Comparison of ENCODE assay signal across 8 cellular contexts in genomic region chr12:95380334-95380733, GRCh38.
DNase-seq lines count a peak whose midpoint lies in the region; ATAC-seq, FAIRE-seq and TF ChIP-seq lines count a peak whose summit lies in the region.
"Not testable (repeated sequence)": the region's sequence is repeated elsewhere in the genome, so short reads cannot be mapped to it uniquely, and the experiment has no call there.

No MANE protein-coding gene starts in this region.

- not testable (repeated sequence) for TF ChIP-seq EP300 in K562 (IDR thresholded peaks at IDR 0.05; ENCODE audit: low read length); gastroesophageal sphincter (IDR thresholded peaks at IDR 0.05); sigmoid colon (IDR thresholded peaks at IDR 0.05)

- H3K27ac Mint-ChIP-seq in neural progenitor cell: peak overlapping the region; percentile 9

- FAIRE-seq in K562 (lab: Jason Lieb, UNC): not testable (repeated sequence)

- CTCF ChIA-PET in K562 (lab: Yijun Ruan, JAX; ENCODE audit: low intra/inter-chr PET ratio): not testable (repeated sequence)

- TF ChIP-seq POLR2A in K562 (conservative IDR thresholded peaks at IDR 0.05); gastroesophageal sphincter (IDR thresholded peaks at IDR 0.05); sigmoid colon (IDR thresholded peaks at IDR 0.05): not testable (repeated sequence)

- not testable (repeated sequence) for H3K79me2 ChIP-seq in DND-41 (ENCODE audit: insufficient read depth, low read length); K562 (ENCODE audit: control insufficient read depth, insufficient read depth, low read length); neural progenitor cell (ENCODE audit: low read depth)

- H3K4me3 Mint-ChIP-seq in neural progenitor cell: not testable (repeated sequence)

- not testable (repeated sequence) for H3K9ac ChIP-seq in DND-41 (ENCODE audit: low read depth, low read length); K562 (ENCODE audit: insufficient read depth in 1 of 2, low read depth in 2 of 2, low read length in 2 of 2); neural progenitor cell
- H3K9ac ChIP-seq in muscle layer of colon (ENCODE audit: low read length) (peak overlapping the region; percentile 66), stomach smooth muscle (ENCODE audit: low read length in 2 of 2) (peak overlapping the region in 1 of 2 donors; percentile 67)

- H3F3A ChIP-seq in neural progenitor cell (ENCODE audit: low read depth): not testable (repeated sequence)

- in situ Hi-C loops in K562 (cut with MboI): not testable (repeated sequence)

- not testable (repeated sequence) for H3K36me3 ChIP-seq in DND-41 (ENCODE audit: insufficient read depth, low read length); K562 (ENCODE audit: control insufficient read depth, insufficient read depth, low read length); gastroesophageal sphincter; muscle layer of colon (ENCODE audit: insufficient read depth, low read length); neural progenitor cell; sigmoid colon; stomach smooth muscle (ENCODE audit: control insufficient read depth in 2 of 2, insufficient read depth in 2 of 2, low read length in 2 of 2); thoracic aorta

- not testable (repeated sequence) for TF ChIP-seq RAD21 in K562 (CRISPR knock-in tag; conservative IDR thresholded peaks at IDR 0.05 in 1 of 2, IDR thresholded peaks at IDR 0.05 in 1 of 2)

- DNase-seq in DND-41: peak; percentile 28
- not testable (repeated sequence) for DNase-seq in K562 (ENCODE audit: extremely low read depth in 1 of 4, low spot score in 3 of 4); neural progenitor cell (ENCODE audit: low spot score); sigmoid colon; thoracic aorta (ENCODE audit: low spot score)

- TF ChIP-seq CTCF in DND-41 (IDR thresholded peaks at IDR 0.05; ENCODE audit: borderline replicate concordance, extremely low read depth, low read length, poor library complexity, severe bottlenecking); K562 (IDR thresholded peaks at IDR 0.05 in 2 of 3, conservative IDR thresholded peaks at IDR 0.05 in 1 of 3; ENCODE audit: insufficient read depth in 2 of 3, low read depth in 1 of 3, low read length in 3 of 3); gastroesophageal sphincter (IDR thresholded peaks at IDR 0.05); neural progenitor cell (IDR thresholded peaks at IDR 0.05); sigmoid colon (IDR thresholded peaks at IDR 0.05); thoracic aorta (IDR thresholded peaks at IDR 0.05): not testable (repeated sequence)

- not testable (repeated sequence) for H3K9me3 ChIP-seq in DND-41 (ENCODE audit: insufficient read depth, low read length, severe bottlenecking); K562 (replicated peaks; ENCODE audit: control insufficient read depth, insufficient read depth, low read depth, low read length); gastroesophageal sphincter; muscle layer of colon (ENCODE audit: low read length); neural progenitor cell (ENCODE audit: low read depth); sigmoid colon; stomach smooth muscle (ENCODE audit: control insufficient read depth in 2 of 2, low read length in 2 of 2); thoracic aorta

- not testable (repeated sequence) for H4K20me1 ChIP-seq in DND-41 (ENCODE audit: insufficient read depth, low read length); K562 (replicated peaks; ENCODE audit: control insufficient read depth, insufficient read depth, low read length); neural progenitor cell (ENCODE audit: low read depth)

- H2AFZ ChIP-seq in DND-41 (ENCODE audit: low read depth, low read length); K562 (ENCODE audit: low read depth, low read length); neural progenitor cell (replicated peaks): not testable (repeated sequence)

- POLR2A ChIA-PET in K562 (lab: Yijun Ruan, JAX): interaction anchor here (1.1 kb wide), 1 partner anchor 29 kb away, joined by 3 read pairs; no protein-coding TSS in a partner anchor

- not testable (repeated sequence) for H3K4me1 Mint-ChIP-seq in neural progenitor cell

- 42% methylated on average over 12 of the region's 14 CpGs for WGBS in K562 (ENCODE audit: insufficient coverage, low coverage, missing lambda C conversion rate)
- 48 to 73% methylated on average over 4 of the region's 14 CpGs for WGBS in gastroesophageal sphincter (ENCODE audit: low coverage in 1 of 2), 2 donors
- 85 to 91% methylated on average over 14 of the region's 14 CpGs for WGBS in sigmoid colon, 2 donors

- H3K9me1 ChIP-seq in K562 (ENCODE audit: control insufficient read depth, insufficient read depth, low read length): not testable (repeated sequence)

- not testable (repeated sequence) for H3K27me3 Mint-ChIP-seq in neural progenitor cell (ENCODE audit: insufficient read depth, low read depth)

- not testable (repeated sequence) for ATAC-seq in DND-41 (ENCODE audit: insufficient read depth, low read depth); K562; gastroesophageal sphincter; thoracic aorta (ENCODE audit: insufficient number of reproducible peaks, low FRiP score, low read depth)

- H3K4me3 ChIP-seq in DND-41 (ENCODE audit: low read depth in 1 of 2, low read length in 2 of 2); K562; neural progenitor cell; thoracic aorta: not testable (repeated sequence)
- H3K4me3 ChIP-seq in gastroesophageal sphincter (peak overlapping the region; percentile 38 to 62), muscle layer of colon (ENCODE audit: low read depth in 1 of 2, low read length in 2 of 2) (peak overlapping the region; percentile 31 to 60), sigmoid colon (peak overlapping the region; percentile 28 to 54 (median 38)), stomach smooth muscle (ENCODE audit: low read length in 2 of 2) (peak overlapping the region; percentile 47 to 71)

- intact Hi-C loops in K562 (cut with micrococcal nuclease): not testable (repeated sequence)
- intact Hi-C loops in sigmoid colon (cut with DNase I): loop anchor here (5.0 kb wide), 1 partner anchor 92 kb away; the partner anchor contains the start of gene METAP2

- H3K4me1 ChIP-seq in DND-41 (ENCODE audit: insufficient read depth, low read length); K562 (replicated peaks in 1 of 2; ENCODE audit: control insufficient read depth in 2 of 2, insufficient read depth in 2 of 2, low read length in 2 of 2); neural progenitor cell: not testable (repeated sequence)
- H3K4me1 ChIP-seq in gastroesophageal sphincter: peaks cover 2 to 56% (median 11%) of the 10 kb centered on the region in 3 donors
- peaks cover 34% of the 10 kb centered on the region for H3K4me1 ChIP-seq in muscle layer of colon (ENCODE audit: insufficient read depth, low read length)
- peaks cover 0 to 62% (median 36%) of the 10 kb centered on the region in 4 donors for H3K4me1 ChIP-seq in sigmoid colon
- H3K4me1 ChIP-seq in stomach smooth muscle (ENCODE audit: control insufficient read depth, insufficient read depth, low read length): peaks cover 13% of the 10 kb centered on the region
- H3K4me1 ChIP-seq in thoracic aorta (ENCODE audit: control insufficient read depth in 1 of 2, low read depth in 2 of 2): peaks cover 10 to 35% of the 10 kb centered on the region in 2 donors

- not testable (repeated sequence) for H3K36me3 Mint-ChIP-seq in neural progenitor cell

- H3K27me3 ChIP-seq in DND-41 (ENCODE audit: insufficient read depth, low read length, poor library complexity); gastroesophageal sphincter; muscle layer of colon (ENCODE audit: control insufficient read depth in 1 of 2, insufficient read depth in 2 of 2, low read length in 2 of 2); neural progenitor cell; sigmoid colon; stomach smooth muscle (ENCODE audit: control insufficient read depth in 1 of 2, insufficient read depth in 2 of 2, low read length in 2 of 2); thoracic aorta (replicated peaks; ENCODE audit: insufficient read depth): not testable (repeated sequence)
- H3K27me3 ChIP-seq in K562 (ENCODE audit: control insufficient read depth in 2 of 2, insufficient read depth in 2 of 2, low read length in 2 of 2): peaks cover 4 to 10% of the 10 kb centered on the region in 2 experiments; a peak in 2 of 5 replicates

- not testable (repeated sequence) for H3K9me3 Mint-ChIP-seq in neural progenitor cell

- BruUV-seq in K562 (replicated peaks; lab: Mats Ljungman, UMichigan): not testable (repeated sequence)

- H3K4me2 ChIP-seq in DND-41 (ENCODE audit: insufficient read depth, low read length); K562 (ENCODE audit: insufficient read depth, low read length); neural progenitor cell: not testable (repeated sequence)

- not testable (repeated sequence) for H3K27ac ChIP-seq in DND-41 (ENCODE audit: low read length); K562 (ENCODE audit: extremely low read depth, low read depth, low read length); neural progenitor cell
- H3K27ac ChIP-seq in gastroesophageal sphincter (peak overlapping the region; percentile 82 to 87 (median 86)), muscle layer of colon (ENCODE audit: low read depth, low read length) (peak overlapping the region; percentile 61), sigmoid colon (peak overlapping the region; percentile 77 to 89 (median 86)), stomach smooth muscle (ENCODE audit: low read length) (peak overlapping the region; percentile 62), thoracic aorta (peak overlapping the region; percentile 72 to 98)

TF ChIP-seq in K562, 482 proteins besides CTCF, POLR2A, EP300 and RAD21:
- peak; percentile 9 for TF ChIP-seq NFYB (IDR thresholded peaks at IDR 0.05; ENCODE audit: extremely low read depth, insufficient read length)
